ENCODE assay signal across 10 cellular contexts in genomic region chr7:102273749-102274712, GRCh38. TPM values are rescaled to one million over a fixed set of nuclear protein-coding genes. Genes with fewer than 3 reads are reported as not detected.
DNase-seq lines count a peak whose midpoint lies in the region; ATAC-seq, FAIRE-seq and TF ChIP-seq lines count a peak whose summit lies in the region.
"Had no signal": no experiment of that assay in that cellular context is flagged by ENCODE, and none has a peak within 500 bp of the region (broad histone marks: within the 10 kb centered on the region; RNA-seq: fewer than 3 reads in every experiment).

No MANE protein-coding gene starts in this region.

- H4K20me1 ChIP-seq in BLaER1, result peaks cover 21% of the 10 kb centered on the region; the same call in 1 of the 2 replicates

- H3K27ac ChIP-seq in BLaER1, result 0 out of 2 replicates have a peak overlapping the region, but pooled peaks have one; percentile 4
- no peak overlapping the region for H3K27ac ChIP-seq in left lung

- no peak for TF ChIP-seq CTCF in left lung (IDR thresholded peaks at IDR 0.05)

- H3K36me3 ChIP-seq in BLaER1, result peaks cover 20% of the 10 kb centered on the region; the same call in 1 of the 2 replicates
- H3K36me3 ChIP-seq in left lung, result no peaks in the 10 kb centered on the region

- DNase-seq in HTR-8/SVneo (ENCODE audit: insufficient read length, low spot score) (peak; percentile 94), iPS-NIHi11 (ENCODE audit: low spot score) (peak; percentile 56), cortex of kidney (lab: John Stamatoyannopoulos, UW) (no peak), left lung (no peak), GM19239 (ENCODE audit: insufficient read length, low spot score) (no peak)
- DNase-seq in activated CD8-positive, alpha-beta memory T cell treated with anti-CD3 and anti-CD28 coated beads, Interleukin-2, amount 50 U/mL, for 48 hours, result no peak
- DNase-seq: amygdala, NCI-H1694 had no signal

- intact Hi-C loops in left lung (cut with DNase I), result no loop called here

- H3K4me3 ChIP-seq in BLaER1 (no peak overlapping the region), left lung (no peak overlapping the region)

- H3K27me3 ChIP-seq in BLaER1 (no peaks in the 10 kb centered on the region), left lung (no peaks in the 10 kb centered on the region)

- H3K9ac ChIP-seq in BLaER1, result no peak overlapping the region

- H3K9me3 ChIP-seq in BLaER1 (no peaks in the 10 kb centered on the region), left lung (no peaks in the 10 kb centered on the region)

- no peak overlapping the region for H3K4me2 ChIP-seq in BLaER1

- H3K4me1 ChIP-seq in BLaER1, result peaks cover 16% of the 10 kb centered on the region
- peaks cover 0 to 4% of the 10 kb centered on the region in 2 donors for H3K4me1 ChIP-seq in left lung

- ATAC-seq in SK-N-SH treated with all-trans-retinoic acid at 6 μM for 48 hours, result peak; percentile 72
- no peak for ATAC-seq in left lung

- FAIRE-seq in HTR-8/SVneo (lab: Jason Lieb, UNC) (peak; percentile 82), GM19239 (lab: Jason Lieb, UNC) (no peak)

TF ChIP-seq in SK-N-SH treated with all-trans-retinoic acid at 6 μM for 48 hours, 23 proteins besides CTCF, POLR2A, EP300 and RAD21:
- no peak for TF ChIP-seq ARNTL (CRISPR knock-in tag; IDR thresholded peaks at IDR 0.05; ENCODE audit: borderline replicate concordance, low read depth)
- no peak for TF ChIP-seq TOX (CRISPR knock-in tag; IDR thresholded peaks at IDR 0.05; ENCODE audit: borderline replicate concordance)
- no peak for TF ChIP-seq ISL1 (CRISPR knock-in tag; IDR thresholded peaks at IDR 0.05)
- no peak for TF ChIP-seq TSHZ2 (CRISPR knock-in tag; IDR thresholded peaks at IDR 0.05)
- no peak for TF ChIP-seq CSDC2 (CRISPR knock-in tag; IDR thresholded peaks at IDR 0.05)

RNA-seq across cellular contexts. Expression of gene SH2B2, which starts 12.6 kb away (rescaled TPM):
- total RNA-seq in left lung, result 1 to 10 TPM; 5.7 to 8.2 TPM

Comparison
In these comparisons a context has a peak if more than half of its experiments do, and no peak if none do; other contexts are left out.
1. DNase-seq: peak in HTR-8/SVneo (single experiment) and iPS-NIHi11 (single experiment); none in activated CD8-positive, alpha-beta memory T cell treated with anti-CD3 and anti-CD28 coated beads, Interleukin-2, amount 50 U/mL, for 48 hours (single experiment), cortex of kidney (single experiment), left lung (0 of 2) and GM19239 (single experiment).